Comparison of ENCODE assay signal across 12 cellular contexts in genomic region chr2:10398496-10398895, GRCh38. TPM values are rescaled to one million over a fixed set of nuclear protein-coding genes. Genes with fewer than 3 reads are reported as not detected.
DNase-seq lines count a peak whose midpoint lies in the region; ATAC-seq and TF ChIP-seq lines count a peak whose summit lies in the region.
"Had no signal": no experiment of that assay in that cellular context is flagged by ENCODE, and none has a peak within 500 bp of the region (broad histone marks: within the 10 kb centered on the region; RNA-seq: fewer than 3 reads in every experiment).

No MANE protein-coding gene starts in this region.

- H3K4me1 Mint-ChIP-seq in CD4-positive, CD25-positive, alpha-beta regulatory T cell = peaks cover 0 to 44% (median 14%) of the 10 kb centered on the region in 4 donors
- peaks cover 40% of the 10 kb centered on the region for H3K4me1 Mint-ChIP-seq in endothelial cell (ENCODE audit: unreplicated experiment)

- no peak overlapping the region for H3K4me3 Mint-ChIP-seq in CD4-positive, CD25-positive, alpha-beta regulatory T cell
- peak overlapping the region; percentile 71 for H3K4me3 Mint-ChIP-seq in endothelial cell (ENCODE audit: unreplicated experiment)

- no peaks in the 10 kb centered on the region for H3K27me3 ChIP-seq in CD4-positive, CD25-positive, alpha-beta regulatory T cell (ENCODE audit: control insufficient read depth, insufficient read depth, low read length)
- H3K27me3 ChIP-seq in osteoblast (ENCODE audit: insufficient read depth, low read length) = no peaks in the 10 kb centered on the region

- H3K9me3 Mint-ChIP-seq in CD4-positive, CD25-positive, alpha-beta regulatory T cell = peaks cover 0 to 2% (median 0%) of the 10 kb centered on the region in 7 donors
- no peaks in the 10 kb centered on the region for H3K9me3 Mint-ChIP-seq in endothelial cell (ENCODE audit: unreplicated experiment)

- peaks cover 2% of the 10 kb centered on the region for H3K36me3 ChIP-seq in CD4-positive, CD25-positive, alpha-beta regulatory T cell (ENCODE audit: control insufficient read depth, insufficient read depth, low read length)
- no peaks in the 10 kb centered on the region for H3K36me3 ChIP-seq in osteoblast (ENCODE audit: insufficient read depth, low read length)
- H3K36me3 ChIP-seq: prostate gland had no signal

- H3K27ac ChIP-seq in CD4-positive, CD25-positive, alpha-beta regulatory T cell (ENCODE audit: insufficient read depth, low read length, poor library complexity, severe bottlenecking) = no peak overlapping the region
- H3K27ac ChIP-seq in osteoblast (ENCODE audit: low read depth, low read length) = no peak overlapping the region
- H3K27ac ChIP-seq: prostate gland had no signal

- peaks cover 19% of the 10 kb centered on the region for H3K4me1 ChIP-seq in CD4-positive, CD25-positive, alpha-beta regulatory T cell (ENCODE audit: control insufficient read depth, insufficient read depth, low read length, poor library complexity, severe bottlenecking)
- H3K4me1 ChIP-seq in osteoblast (ENCODE audit: insufficient read depth, low read length) = peaks cover 14% of the 10 kb centered on the region
- H3K4me1 ChIP-seq: prostate gland had no signal

- H3K4me3 ChIP-seq in CD4-positive, CD25-positive, alpha-beta regulatory T cell (ENCODE audit: low read depth, low read length) = no peak overlapping the region
- no peak overlapping the region for H3K4me3 ChIP-seq in osteoblast (ENCODE audit: insufficient read depth, low read length)
- H3K4me3 ChIP-seq: prostate gland had no signal

- H3K36me3 Mint-ChIP-seq in CD4-positive, CD25-positive, alpha-beta regulatory T cell = peaks cover 19% of the 10 kb centered on the region
- H3K36me3 Mint-ChIP-seq in endothelial cell (ENCODE audit: low read depth, unreplicated experiment) = peaks cover 32% of the 10 kb centered on the region

- ATAC-seq in CD4-positive, CD25-positive, alpha-beta regulatory T cell (ENCODE audit: low read depth in 2 of 2) = no peak
- ATAC-seq in HG02642 (IDR thresholded peaks at IDR 0.05; ENCODE audit: poor library complexity, unreplicated experiment) (no peak), GM19463 (IDR thresholded peaks at IDR 0.05; ENCODE audit: unreplicated experiment) (no peak), GM19023 (IDR thresholded peaks at IDR 0.05; ENCODE audit: unreplicated experiment) (no peak)
- ATAC-seq: stimulated activated naive CD8-positive, alpha-beta T cell treated with anti-CD3 and anti-CD28 coated beads, Interleukin-15, Interleukin-2, amounts not matched to agents 100 U/mL and 50 U/mL, for 24 hours had no signal

- H2AFZ ChIP-seq in osteoblast (ENCODE audit: low read length) = no peak overlapping the region

- no peak overlapping the region for H3K4me2 ChIP-seq in osteoblast (ENCODE audit: insufficient read depth, low read length)

- TF ChIP-seq CTCF in endothelial cell (IDR thresholded peaks at IDR 0.05; ENCODE audit: unreplicated experiment) = no peak
- no peak for TF ChIP-seq CTCF in osteoblast (IDR thresholded peaks at IDR 0.05; ENCODE audit: extremely low read depth, low read depth, low read length)

- no peak for DNase-seq in CD4-positive, CD25-positive, alpha-beta regulatory T cell
- DNase-seq in MV-4-11 (lab: John Stamatoyannopoulos, UW) (peak; percentile 91), endothelial cell (ENCODE audit: low spot score) (no peak), osteoblast (ENCODE audit: insufficient read length, low spot score, missing footprints) (peak; percentile 31), RPMI8226 (no peak)
- DNase-seq: activated CD4-positive, CD25-positive, alpha-beta regulatory T cell; NCI-H2227 treated with DMSO at 0.1 percent for 48 hours; stimulated activated naive CD8-positive, alpha-beta T cell treated with anti-CD3 and anti-CD28 coated beads, Interleukin-15, Interleukin-2, amounts not matched to agents 100 U/mL and 50 U/mL, for 24 hours had no signal

- H3K79me2 ChIP-seq in osteoblast (ENCODE audit: insufficient read depth, low read length) = peaks cover 67% of the 10 kb centered on the region

- no peaks in the 10 kb centered on the region for H3K27me3 Mint-ChIP-seq in CD4-positive, CD25-positive, alpha-beta regulatory T cell
- H3K27me3 Mint-ChIP-seq in endothelial cell (ENCODE audit: unreplicated experiment) = peaks cover 9% of the 10 kb centered on the region

- peaks cover 18% of the 10 kb centered on the region for H4K20me1 ChIP-seq in osteoblast (ENCODE audit: insufficient read depth, low read length)

- H3K9me3 ChIP-seq in CD4-positive, CD25-positive, alpha-beta regulatory T cell (ENCODE audit: control insufficient read depth in 2 of 2, low read length in 2 of 2) = no peaks in the 10 kb centered on the region
- no peaks in the 10 kb centered on the region for H3K9me3 ChIP-seq in osteoblast (ENCODE audit: low read depth, low read length)
- H3K9me3 ChIP-seq: prostate gland had no signal

- H3K27ac Mint-ChIP-seq in CD4-positive, CD25-positive, alpha-beta regulatory T cell = peak overlapping the region in 2 of 3 donors; percentile 36 to 58
- peak overlapping the region; percentile 30 for H3K27ac Mint-ChIP-seq in endothelial cell (ENCODE audit: unreplicated experiment)

RNA-seq across cellular contexts. Expression of gene ODC1, which starts 49.6 kb away (rescaled TPM):
- 105 TPM for total RNA-seq in CD4-positive, CD25-positive, alpha-beta regulatory T cell
- 100 to 1,000 TPM in 2 of 4 donors, 10 to 100 TPM in 2; 74.1 to 113 (median 92.6) TPM for polyA plus RNA-seq in CD4-positive, CD25-positive, alpha-beta regulatory T cell
- total RNA-seq in endothelial cell (ENCODE audit: unreplicated experiment) (12.1 TPM), osteoblast (106 and 109 TPM in 2 replicates)

Comparison
In these comparisons a context has a peak if more than half of its experiments do, and no peak if none do; other contexts are left out.
1. DNase-seq: peak in MV-4-11 (single experiment) and osteoblast (single experiment); none in CD4-positive, CD25-positive, alpha-beta regulatory T cell (0 of 3), endothelial cell (single experiment) and RPMI8226 (single experiment).